ENCODE assay signal across 8 cellular contexts in genomic region chrX:48919360-48919821, GRCh38. TPM values are rescaled to one million over a fixed set of nuclear protein-coding genes. Genes with fewer than 3 reads are reported as not detected.
DNase-seq lines count a peak whose midpoint lies in the region; ATAC-seq and TF ChIP-seq lines count a peak whose summit lies in the region.

No MANE protein-coding gene starts in this region.

- H3K36me3 Mint-ChIP-seq in T-helper 17 cell (ENCODE audit: low read depth) (peaks cover 16% of the 10 kb centered on the region), neural crest cell (ENCODE audit: low read depth) (peaks cover 9% of the 10 kb centered on the region)

- TF ChIP-seq CTCF in neural crest cell (conservative IDR thresholded peaks at IDR 0.05), result no peak

- DNase-seq in stimulated activated CD4-positive, alpha-beta T cell treated with anti-CD3 and anti-CD28 coated beads, Interleukin-1b, Interleukin-23, amount 100 ng/mL, for 48 hours, result peak; percentile 59
- DNase-seq in stimulated activated CD4-positive, alpha-beta T cell treated with anti-CD3 and anti-CD28 coated beads, Interleukin-4, amount 100 ng/mL, for 4 hours, result no peak
- DNase-seq in T-helper 17 cell (no peak), epithelial cell of prostate (ENCODE audit: low read depth, low spot score) (no peak), neural crest cell (ENCODE audit: low read depth, low spot score) (no peak), T-helper 9 cell (no peak), NCI-H1930 (lab: John Stamatoyannopoulos, UW) (no peak), NCI-H510A (lab: John Stamatoyannopoulos, UW) (no peak)

- peak overlapping the region; percentile 10 for H3K27ac ChIP-seq in epithelial cell of prostate

- H3K27me3 Mint-ChIP-seq in T-helper 17 cell, result no peaks in the 10 kb centered on the region
- H3K27me3 Mint-ChIP-seq in neural crest cell (ENCODE audit: low read depth), result no peaks in the 10 kb centered on the region

- H3K4me1 Mint-ChIP-seq in T-helper 17 cell (peaks cover 42% of the 10 kb centered on the region), neural crest cell (peaks cover 31% of the 10 kb centered on the region)

- ATAC-seq in T-helper 17 cell, result peak; percentile 32

- H3K27ac Mint-ChIP-seq in T-helper 17 cell (peak overlapping the region; percentile 97), neural crest cell (ENCODE audit: unreplicated experiment) (no peak overlapping the region)

- H3K4me3 Mint-ChIP-seq in T-helper 17 cell (peak overlapping the region; percentile 91), neural crest cell (peak overlapping the region; percentile 88)

- H3K9me3 ChIP-seq in T-helper 17 cell (ENCODE audit: control insufficient read depth, low read length, poor library complexity, severe bottlenecking), result no peaks in the 10 kb centered on the region

- no peaks in the 10 kb centered on the region for H3K9me3 Mint-ChIP-seq in neural crest cell

RNA-seq across cellular contexts. Expression of gene PIM2, which starts 0.6 kb away (rescaled TPM):
- total RNA-seq in T-helper 17 cell, result 100 to 1,000 TPM; 301 to 481 TPM
- total RNA-seq in neural crest cell, result 12.5 and 13.4 TPM in 2 replicates

RNA-seq across cellular contexts. Expression of gene SLC35A2, which starts 7.9 kb away (rescaled TPM):
- total RNA-seq in T-helper 17 cell (10 to 100 TPM; 34.8 to 50.7 TPM), neural crest cell (20.0 and 22.6 TPM in 2 replicates)

RNA-seq across cellular contexts. Expression of gene PQBP1, which starts 21.7 kb away (rescaled TPM):
- total RNA-seq in T-helper 17 cell (10 to 100 TPM; 66.7 to 68.8 TPM), neural crest cell (98.4 and 101 TPM in 2 replicates)

RNA-seq across cellular contexts. Expression of gene TIMM17B, which starts 21.8 kb away (rescaled TPM):
- 10 to 100 TPM; 33.6 to 41.9 TPM for total RNA-seq in T-helper 17 cell
- 86.0 and 95.7 TPM in 2 replicates for total RNA-seq in neural crest cell

RNA-seq across cellular contexts. Expression of gene OTUD5, which starts 38.0 kb away (rescaled TPM):
- total RNA-seq in T-helper 17 cell (10 to 100 TPM; 91.0 to 91.6 TPM), neural crest cell (38.6 and 39.6 TPM in 2 replicates)

Comparison
In these comparisons a context has a peak if more than half of its experiments do, and no peak if none do; other contexts are left out.
1. RNA of gene PIM2, which starts 0.6 kb away (total RNA-seq): 301 to 481 TPM in T-helper 17 cell; 12.5 to 13.4 TPM in neural crest cell; every median in the first group is over 10 times any median in the second.